ENCODE assay signal across 10 cellular contexts in genomic region chr7:11373546-11374142, GRCh38.
DNase-seq lines count a peak whose midpoint lies in the region; ATAC-seq and TF ChIP-seq lines count a peak whose summit lies in the region.
"Had no signal": no experiment of that assay in that cellular context is flagged by ENCODE, and none has a peak within 500 bp of the region (broad histone marks: within the 10 kb centered on the region; RNA-seq: fewer than 3 reads in every experiment).

No MANE protein-coding gene starts in this region.

- no peaks in the 10 kb centered on the region for H3K4me1 Mint-ChIP-seq in progenitor cell of endocrine pancreas (ENCODE audit: low read depth)

- H3K27ac ChIP-seq in breast epithelium (no peak overlapping the region), esophagus muscularis mucosa (replicated peaks in 1 of 4) (no peak overlapping the region), substantia nigra (ENCODE audit: low read depth, low read length, poor library complexity, severe bottlenecking) (no peak overlapping the region)

- intact Hi-C loops in breast epithelium (cut with DNase I; ENCODE audit: low total_unique reads) (no loop called here), esophagus muscularis mucosa (cut with DNase I) (no loop called here)

- no peak overlapping the region for H3K4me3 Mint-ChIP-seq in progenitor cell of endocrine pancreas (ENCODE audit: low read depth)

- TF ChIP-seq CTCF in breast epithelium (IDR thresholded peaks at IDR 0.05) (peak in 2 of 3 donors; percentile 21 to 25), progenitor cell of endocrine pancreas (IDR thresholded peaks at IDR 0.05; ENCODE audit: unreplicated experiment) (peak; percentile 67), esophagus muscularis mucosa (IDR thresholded peaks at IDR 0.05) (peak in 1 of 3 experiments; percentile 37)

- WGBS in esophagus muscularis mucosa = 77% methylated on average over 2 of the region's 2 CpGs

- H3K9me3 Mint-ChIP-seq in progenitor cell of endocrine pancreas (ENCODE audit: low read depth) = no peaks in the 10 kb centered on the region

- H3K9me3 ChIP-seq in breast epithelium (no peaks in the 10 kb centered on the region), esophagus muscularis mucosa (no peaks in the 10 kb centered on the region)

- H3K27me3 Mint-ChIP-seq in progenitor cell of endocrine pancreas = no peaks in the 10 kb centered on the region

- DNase-seq in NCI-H2196 (lab: John Stamatoyannopoulos, UW; ENCODE audit: unreplicated experiment) = peak; percentile 12
- no peak for DNase-seq in NCI-H2196 treated with DMSO at 0.1 percent for 48 hours (lab: John Stamatoyannopoulos, UW; ENCODE audit: unreplicated experiment)
- DNase-seq in NCI-H1105 (lab: John Stamatoyannopoulos, UW) = peak; percentile 52
- DNase-seq in breast epithelium (ENCODE audit: low spot score in 2 of 2) = no peak
- no peak for DNase-seq in progenitor cell of endocrine pancreas (ENCODE audit: low spot score, unreplicated experiment)
- DNase-seq in esophagus muscularis mucosa (ENCODE audit: extremely low spot score) = no peak
- DNase-seq in substantia nigra (lab: John Stamatoyannopoulos, UW) = no peak
- DNase-seq: effector CD8-positive, alpha-beta T cell; EL had no signal

- no peak for ATAC-seq in GM19463 (IDR thresholded peaks at IDR 0.05; ENCODE audit: unreplicated experiment)

- H3K36me3 Mint-ChIP-seq in progenitor cell of endocrine pancreas (ENCODE audit: insufficient read depth) = no peaks in the 10 kb centered on the region

- no peak for TF ChIP-seq EP300 in esophagus muscularis mucosa (IDR thresholded peaks at IDR 0.05)

- no peak overlapping the region for H3K4me3 ChIP-seq in breast epithelium
- H3K4me3 ChIP-seq in esophagus muscularis mucosa = no peak overlapping the region

- H3K27me3 ChIP-seq in breast epithelium (no peaks in the 10 kb centered on the region), esophagus muscularis mucosa (no peaks in the 10 kb centered on the region)

- TF ChIP-seq POLR2A in breast epithelium (IDR thresholded peaks at IDR 0.05) (no peak), esophagus muscularis mucosa (IDR thresholded peaks at IDR 0.05; ENCODE audit: low read depth) (no peak)

- H3K4me1 ChIP-seq in breast epithelium (no peaks in the 10 kb centered on the region), esophagus muscularis mucosa (no peaks in the 10 kb centered on the region)

- no peak overlapping the region for H3K27ac Mint-ChIP-seq in progenitor cell of endocrine pancreas

- H3K36me3 ChIP-seq in breast epithelium = no peaks in the 10 kb centered on the region
- H3K36me3 ChIP-seq in esophagus muscularis mucosa = no peaks in the 10 kb centered on the region

Comparison
In these comparisons a context has a peak if more than half of its experiments do, and no peak if none do; other contexts are left out.
1. DNase-seq: peak in NCI-H2196 (single experiment) and NCI-H1105 (single experiment); none in NCI-H2196 treated with DMSO at 0.1 percent for 48 hours (single experiment), breast epithelium (0 of 2), progenitor cell of endocrine pancreas (single experiment), esophagus muscularis mucosa (single experiment) and substantia nigra (0 of 49).